In the genomic region with DNA sequence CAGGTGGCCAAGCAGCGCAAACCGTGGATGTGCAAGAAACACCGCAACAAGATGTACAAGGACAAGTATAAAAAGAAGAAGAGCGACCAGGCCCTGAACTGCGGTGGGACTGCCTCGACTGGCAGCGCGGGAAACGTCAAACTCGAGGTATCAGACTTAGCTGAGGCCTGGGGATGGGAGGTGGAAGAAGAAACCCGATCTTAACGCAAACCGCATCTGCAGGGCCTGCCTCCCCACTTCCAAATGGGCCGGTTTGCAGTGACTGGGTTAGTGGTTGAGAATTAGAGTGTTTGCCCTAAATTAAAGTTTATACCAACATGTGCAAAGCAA, we compare ENCODE assay signal across 1 cellular context.
TF ChIP-seq lines count a peak whose summit lies in the region.

No MANE protein-coding gene starts in this region.

TF ChIP-seq in HCT116, 20 proteins besides CTCF, POLR2A, EP300 and RAD21:
- TF ChIP-seq FOSL1 (IDR thresholded peaks at IDR 0.05; ENCODE audit: low read depth) (no peak), YY1 (IDR thresholded peaks at IDR 0.05; ENCODE audit: extremely low read depth, insufficient replicate concordance, low read depth, low read length) (no peak), CEBPB (IDR thresholded peaks at IDR 0.05; ENCODE audit: low read depth) (no peak), ZFX (IDR thresholded peaks at IDR 0.05) (no peak), EZH2phosphoT487 (IDR thresholded peaks at IDR 0.05; ENCODE audit: borderline replicate concordance) (no peak)
